ENCODE assay signal across 9 cellular contexts in genomic region chr19:48970923-48971395, GRCh38. TPM values are rescaled to one million over a fixed set of nuclear protein-coding genes. Genes with fewer than 3 reads are reported as not detected.
DNase-seq lines count a peak whose midpoint lies in the region; ATAC-seq and TF ChIP-seq lines count a peak whose summit lies in the region.
"Had no signal": no experiment of that assay in that cellular context is flagged by ENCODE, and none has a peak within 500 bp of the region (broad histone marks: within the 10 kb centered on the region; RNA-seq: fewer than 3 reads in every experiment).

No MANE protein-coding gene starts in this region.

- peak; percentile 95 for TF ChIP-seq CTCF in activated CD8-positive, alpha-beta T cell treated with anti-CD3 and anti-CD28 coated beads for 36 hours (IDR thresholded peaks at IDR 0.05)

- POLR2A ChIA-PET in activated CD8-positive, alpha-beta T cell treated with anti-CD3 and anti-CD28 coated beads for 36 hours (lab: Charles Lee): interaction anchor here (0.6 to 1.5 kb wide), 8 partner anchors 9 to 175 kb away, joined by 3 to 10 read pairs (median 4); partner anchors contain the start of genes NUCB1 and PPP1R15A

- CTCF ChIA-PET in activated CD8-positive, alpha-beta T cell treated with anti-CD3 and anti-CD28 coated beads for 36 hours (lab: Charles Lee): interaction anchor here (0.6 to 2.6 kb wide), 43 partner anchors 9 to 296 kb away, joined by 3 to 32 read pairs (median 4); partner anchors contain the start of genes BAX, BCAT2, DHDH and GYS1

- H3K9me3 Mint-ChIP-seq in activated CD8-positive, alpha-beta T cell treated with anti-CD3 and anti-CD28 coated beads for 36 hours: no peaks in the 10 kb centered on the region
- H3K9me3 Mint-ChIP-seq: stimulated activated naive CD8-positive, alpha-beta T cell treated with anti-CD3 and anti-CD28 coated beads, Interleukin-15, Interleukin-2, amounts not matched to agents 100 ng/mL and 50 ng/mL, for 24 hours had no signal

- H3K4me1 ChIP-seq in effector memory CD4-positive, alpha-beta T cell (ENCODE audit: control insufficient read depth, insufficient read depth, low read length, poor library complexity, severe bottlenecking): peaks cover 8% of the 10 kb centered on the region

- ATAC-seq in activated CD8-positive, alpha-beta T cell treated with anti-CD3 and anti-CD28 coated beads for 36 hours: peak; percentile 83
- no peak for ATAC-seq in HG03025 (IDR thresholded peaks at IDR 0.05; ENCODE audit: low FRiP score, unreplicated experiment)

- intact Hi-C loops in activated CD8-positive, alpha-beta T cell treated with anti-CD3 and anti-CD28 coated beads for 36 hours (cut with micrococcal nuclease): no loop called here

- H3K36me3 Mint-ChIP-seq in activated CD8-positive, alpha-beta T cell treated with anti-CD3 and anti-CD28 coated beads for 36 hours (ENCODE audit: low read depth): peaks cover 38% of the 10 kb centered on the region

- no peaks in the 10 kb centered on the region for H3K27me3 Mint-ChIP-seq in activated CD8-positive, alpha-beta T cell treated with anti-CD3 and anti-CD28 coated beads for 36 hours
- H3K27me3 Mint-ChIP-seq: stimulated activated naive CD8-positive, alpha-beta T cell treated with anti-CD3 and anti-CD28 coated beads, Interleukin-15, Interleukin-2, amounts not matched to agents 100 ng/mL and 50 ng/mL, for 24 hours had no signal

- no peak overlapping the region for H3K27ac ChIP-seq in effector memory CD4-positive, alpha-beta T cell (ENCODE audit: insufficient read depth, low read length, poor library complexity, severe bottlenecking)

- peak overlapping the region; percentile 46 for H3K27ac Mint-ChIP-seq in activated CD8-positive, alpha-beta T cell treated with anti-CD3 and anti-CD28 coated beads for 36 hours
- H3K27ac Mint-ChIP-seq: stimulated activated naive CD8-positive, alpha-beta T cell treated with anti-CD3 and anti-CD28 coated beads, Interleukin-15, Interleukin-2, amounts not matched to agents 100 ng/mL and 50 ng/mL, for 24 hours had no signal

- peaks cover 20% of the 10 kb centered on the region for H3K4me1 Mint-ChIP-seq in activated CD8-positive, alpha-beta T cell treated with anti-CD3 and anti-CD28 coated beads for 36 hours (ENCODE audit: low read depth)

- H3K4me3 Mint-ChIP-seq in activated CD8-positive, alpha-beta T cell treated with anti-CD3 and anti-CD28 coated beads for 36 hours: no peak overlapping the region
- H3K4me3 Mint-ChIP-seq: stimulated activated naive CD8-positive, alpha-beta T cell treated with anti-CD3 and anti-CD28 coated beads, Interleukin-15, Interleukin-2, amounts not matched to agents 100 ng/mL and 50 ng/mL, for 24 hours had no signal

- DNase-seq in AG08395 (ENCODE audit: low spot score): peak; percentile 70
- DNase-seq in H4 (ENCODE audit: low spot score): peak; percentile 74
- DNase-seq in NCI-H748 treated with DMSO at 0.1 percent for 48 hours (lab: John Stamatoyannopoulos, UW): peak; percentile 80
- peak; percentile 93 for DNase-seq in activated CD8-positive, alpha-beta T cell treated with anti-CD3 and anti-CD28 coated beads for 36 hours
- peak; percentile 52 to 66 (median 56) for DNase-seq in effector memory CD4-positive, alpha-beta T cell
- DNase-seq in middle frontal gyrus (ENCODE audit: extremely low spot score, low spot score): peak; percentile 61
- DNase-seq in stimulated activated CD8-positive, alpha-beta memory T cell treated with anti-CD3 and anti-CD28 coated beads, Interleukin-7, amount 100 ng/mL, for 1 hour (ENCODE audit: low read depth in 2 of 2): peak; percentile 65 to 82

- H3K9me3 ChIP-seq in effector memory CD4-positive, alpha-beta T cell (ENCODE audit: control insufficient read depth, low read length): no peaks in the 10 kb centered on the region

- H3K36me3 ChIP-seq in effector memory CD4-positive, alpha-beta T cell (ENCODE audit: control insufficient read depth, insufficient read depth, low read length): peaks cover 55% of the 10 kb centered on the region

- H3K4me3 ChIP-seq in effector memory CD4-positive, alpha-beta T cell (ENCODE audit: insufficient read depth, low read depth, low read length, poor library complexity, severe bottlenecking): no peak overlapping the region

- no peaks in the 10 kb centered on the region for H3K27me3 ChIP-seq in effector memory CD4-positive, alpha-beta T cell (replicated peaks; ENCODE audit: control insufficient read depth, insufficient read depth, low read length, poor library complexity, severe bottlenecking)

RNA-seq across cellular contexts. Expression of gene FTL, which starts 5.8 kb away (rescaled TPM):
- 22,782 and 25,960 TPM in 2 replicates for total RNA-seq in H4 (2014; rRNA removed; shearing (Covaris generic))
- total RNA-seq in activated CD8-positive, alpha-beta T cell treated with anti-CD3 and anti-CD28 coated beads for 36 hours: 1,000 to 10,000 TPM; 1,296 to 1,324 TPM

RNA-seq across cellular contexts. Expression of gene BAX, which starts 16.3 kb away (rescaled TPM):
- total RNA-seq in H4 (2014; rRNA removed; shearing (Covaris generic)): 132 and 135 TPM in 2 replicates
- 100 to 1,000 TPM; 182 to 189 TPM for total RNA-seq in activated CD8-positive, alpha-beta T cell treated with anti-CD3 and anti-CD28 coated beads for 36 hours

RNA-seq across cellular contexts. Expression of gene GYS1, which starts 22.1 kb away (rescaled TPM):
- 31.7 and 31.9 TPM in 2 replicates for total RNA-seq in H4 (2014; rRNA removed; shearing (Covaris generic))
- total RNA-seq in activated CD8-positive, alpha-beta T cell treated with anti-CD3 and anti-CD28 coated beads for 36 hours: 10 to 100 TPM; 58.1 to 58.7 TPM

RNA-seq across cellular contexts. Expression of gene RUVBL2, which starts 22.7 kb away (rescaled TPM):
- 353 and 374 TPM in 2 replicates for total RNA-seq in H4 (2014; rRNA removed; shearing (Covaris generic))
- total RNA-seq in activated CD8-positive, alpha-beta T cell treated with anti-CD3 and anti-CD28 coated beads for 36 hours: 100 to 1,000 TPM; 175 to 176 TPM

RNA-seq across cellular contexts. Expression of gene DHDH, which starts 37.5 kb away (rescaled TPM):
- total RNA-seq in H4 (2014; rRNA removed; shearing (Covaris generic)): 0.27 TPM in 1 of 2 replicates, not detected in the other
- 1 to 10 TPM; 1.4 to 2.8 TPM for total RNA-seq in activated CD8-positive, alpha-beta T cell treated with anti-CD3 and anti-CD28 coated beads for 36 hours

Comparison
In these comparisons a context has a peak if more than half of its experiments do, and no peak if none do; other contexts are left out.
1. RNA of gene FTL, which starts 5.8 kb away (total RNA-seq): 22,782 to 25,960 TPM in H4; 1,296 to 1,324 TPM in activated CD8-positive, alpha-beta T cell treated with anti-CD3 and anti-CD28 coated beads for 36 hours; every median in the first group is over 10 times any median in the second.
2. Peak in every context shown above with its lines, with median percentiles within 50 percentile points of each other: DNase-seq.